9 cellular contexts compared by ENCODE assay signal in the genomic region with DNA sequence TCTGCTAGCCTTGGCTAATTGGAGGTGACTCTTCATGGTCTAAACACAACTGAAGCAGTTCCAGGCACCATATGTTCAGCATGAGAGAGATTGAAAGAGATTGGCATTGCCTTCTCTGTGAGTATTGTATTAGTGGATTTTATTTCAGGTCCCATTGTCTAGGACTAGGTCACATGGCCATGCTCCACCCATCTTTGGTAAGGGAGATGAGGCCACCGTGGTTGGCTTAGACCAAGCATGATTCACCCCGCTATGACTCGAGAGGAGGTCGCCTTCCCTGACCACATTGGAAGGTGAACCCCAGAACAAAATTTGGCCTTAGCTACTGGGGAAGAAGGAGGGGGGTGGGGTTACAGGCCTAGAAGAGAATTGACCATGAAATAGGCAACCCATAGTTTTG.
A peak's percentile ranks its signal among the peaks of the same experiment; 100 is the strongest.
DNase-seq lines count a peak whose midpoint lies in the region; ATAC-seq, FAIRE-seq and TF ChIP-seq lines count a peak whose summit lies in the region.
"Had no signal": no experiment of that assay in that cellular context is flagged by ENCODE, and none has a peak within 500 bp of the region (broad histone marks: within the 10 kb centered on the region; RNA-seq: fewer than 3 reads in every experiment).

No MANE protein-coding gene starts in this region.

- H3K18ac ChIP-seq in mesendoderm (ENCODE audit: low read length), result no peak overlapping the region

- H2BK5ac ChIP-seq in mesendoderm (ENCODE audit: low read length), result no peak overlapping the region

- H3K56ac ChIP-seq in mesendoderm (ENCODE audit: low read length), result no peak overlapping the region

- FAIRE-seq in HTR-8/SVneo (lab: Jason Lieb, UNC), result no peak

- H3K9ac ChIP-seq in mesendoderm (ENCODE audit: low read length), result no peak overlapping the region

- no peak overlapping the region for H2BK120ac ChIP-seq in mesendoderm (ENCODE audit: low read depth, low read length)

- no peaks in the 10 kb centered on the region for H3K4me1 ChIP-seq in osteoblast (ENCODE audit: insufficient read depth, low read length)
- no peaks in the 10 kb centered on the region for H3K4me1 ChIP-seq in mesendoderm (ENCODE audit: control insufficient read depth, low read depth, low read length)

- no peak overlapping the region for H3K23ac ChIP-seq in mesendoderm (ENCODE audit: low read length)

- intact Hi-C loops in activated CD8-positive, alpha-beta T cell treated with anti-CD3 and anti-CD28 coated beads for 36 hours (cut with micrococcal nuclease), result no loop called here

- no peaks in the 10 kb centered on the region for H3K27me3 Mint-ChIP-seq in activated CD8-positive, alpha-beta T cell treated with anti-CD3 and anti-CD28 coated beads for 36 hours

- DNase-seq in EL, result peak; percentile 37
- peak; percentile 23 for DNase-seq in HTR-8/SVneo (ENCODE audit: insufficient read length, low spot score)
- DNase-seq in activated CD8-positive, alpha-beta T cell treated with anti-CD3 and anti-CD28 coated beads for 36 hours, result peak; percentile 65
- DNase-seq in osteoblast (ENCODE audit: insufficient read length, low spot score, missing footprints), result peak; percentile 85
- no peak for DNase-seq in mesendoderm
- DNase-seq in NAMALWA (ENCODE audit: low spot score), result no peak
- DNase-seq: NCI-H2107 had no signal

- H3K9me3 ChIP-seq in osteoblast (ENCODE audit: low read depth, low read length), result no peaks in the 10 kb centered on the region

- H3K9me3 Mint-ChIP-seq in activated CD8-positive, alpha-beta T cell treated with anti-CD3 and anti-CD28 coated beads for 36 hours, result no peaks in the 10 kb centered on the region

- H3K36me3 Mint-ChIP-seq in activated CD8-positive, alpha-beta T cell treated with anti-CD3 and anti-CD28 coated beads for 36 hours (ENCODE audit: low read depth), result no peaks in the 10 kb centered on the region

- no peak overlapping the region for H3K4me3 Mint-ChIP-seq in activated CD8-positive, alpha-beta T cell treated with anti-CD3 and anti-CD28 coated beads for 36 hours

- no peak for TF ChIP-seq CTCF in activated CD8-positive, alpha-beta T cell treated with anti-CD3 and anti-CD28 coated beads for 36 hours (IDR thresholded peaks at IDR 0.05)
- no peak for TF ChIP-seq CTCF in osteoblast (IDR thresholded peaks at IDR 0.05; ENCODE audit: extremely low read depth, low read depth, low read length)

- H3K36me3 ChIP-seq in osteoblast (ENCODE audit: insufficient read depth, low read length) (no peaks in the 10 kb centered on the region), mesendoderm (ENCODE audit: control insufficient read depth, insufficient read depth, low read length) (no peaks in the 10 kb centered on the region)

- ATAC-seq in activated CD8-positive, alpha-beta T cell treated with anti-CD3 and anti-CD28 coated beads for 36 hours, result peak; percentile 93
- ATAC-seq in HG03175 (IDR thresholded peaks at IDR 0.05; ENCODE audit: unreplicated experiment) (no peak), SK-N-SH treated with all-trans-retinoic acid at 6 μM for 48 hours (no peak)

- H2AK5ac ChIP-seq in mesendoderm (ENCODE audit: low read length), result no peak overlapping the region

- H3K4me3 ChIP-seq in osteoblast (ENCODE audit: insufficient read depth, low read length) (no peak overlapping the region), mesendoderm (ENCODE audit: low read length) (no peak overlapping the region)

- no CpG with 5 or more reads among the region's 4 CpGs for WGBS in mesendoderm (ENCODE audit: extremely low coverage, insufficient coverage, low lambda C conversion rate)

- H3K4me2 ChIP-seq in osteoblast (ENCODE audit: insufficient read depth, low read length) (no peak overlapping the region), mesendoderm (ENCODE audit: low read length) (no peak overlapping the region)

- H3K27me3 ChIP-seq in osteoblast (ENCODE audit: insufficient read depth, low read length), result no peaks in the 10 kb centered on the region
- no peaks in the 10 kb centered on the region for H3K27me3 ChIP-seq in mesendoderm (ENCODE audit: insufficient read depth, low read length, poor library complexity)

- H4K20me1 ChIP-seq in osteoblast (ENCODE audit: insufficient read depth, low read length), result no peaks in the 10 kb centered on the region

- H3K79me2 ChIP-seq in osteoblast (ENCODE audit: insufficient read depth, low read length) (no peaks in the 10 kb centered on the region), mesendoderm (ENCODE audit: control insufficient read depth, insufficient read depth, low read length) (no peaks in the 10 kb centered on the region)

- no peaks in the 10 kb centered on the region for H3K79me1 ChIP-seq in mesendoderm (ENCODE audit: low read length)

- no peak overlapping the region for H4K8ac ChIP-seq in mesendoderm (ENCODE audit: low read depth, low read length)

- H3K4me1 Mint-ChIP-seq in activated CD8-positive, alpha-beta T cell treated with anti-CD3 and anti-CD28 coated beads for 36 hours (ENCODE audit: low read depth), result peaks cover 10% of the 10 kb centered on the region

- H2BK15ac ChIP-seq in mesendoderm (replicated peaks; ENCODE audit: low read depth), result no peak overlapping the region

- no peak overlapping the region for H3K4ac ChIP-seq in mesendoderm (ENCODE audit: low read depth, low read length)

- H3K27ac ChIP-seq in osteoblast (ENCODE audit: low read depth, low read length) (no peak overlapping the region), mesendoderm (ENCODE audit: low read depth, low read length) (no peak overlapping the region)

- H4K5ac ChIP-seq in mesendoderm (ENCODE audit: low read length), result no peak overlapping the region

- H2AFZ ChIP-seq in osteoblast (ENCODE audit: low read length), result no peak overlapping the region

- no peak overlapping the region for H3K27ac Mint-ChIP-seq in activated CD8-positive, alpha-beta T cell treated with anti-CD3 and anti-CD28 coated beads for 36 hours

- POLR2A ChIA-PET in activated CD8-positive, alpha-beta T cell treated with anti-CD3 and anti-CD28 coated beads for 36 hours (lab: Charles Lee), result no interaction called here

- CTCF ChIA-PET in activated CD8-positive, alpha-beta T cell treated with anti-CD3 and anti-CD28 coated beads for 36 hours (lab: Charles Lee), result no interaction called here

TF ChIP-seq in SK-N-SH treated with all-trans-retinoic acid at 6 μM for 48 hours, 23 proteins besides CTCF, POLR2A, EP300 and RAD21 (continues in another document):
- TF ChIP-seq CSDC2 (CRISPR knock-in tag; IDR thresholded peaks at IDR 0.05), result no peak
- TF ChIP-seq, protein P1, sequence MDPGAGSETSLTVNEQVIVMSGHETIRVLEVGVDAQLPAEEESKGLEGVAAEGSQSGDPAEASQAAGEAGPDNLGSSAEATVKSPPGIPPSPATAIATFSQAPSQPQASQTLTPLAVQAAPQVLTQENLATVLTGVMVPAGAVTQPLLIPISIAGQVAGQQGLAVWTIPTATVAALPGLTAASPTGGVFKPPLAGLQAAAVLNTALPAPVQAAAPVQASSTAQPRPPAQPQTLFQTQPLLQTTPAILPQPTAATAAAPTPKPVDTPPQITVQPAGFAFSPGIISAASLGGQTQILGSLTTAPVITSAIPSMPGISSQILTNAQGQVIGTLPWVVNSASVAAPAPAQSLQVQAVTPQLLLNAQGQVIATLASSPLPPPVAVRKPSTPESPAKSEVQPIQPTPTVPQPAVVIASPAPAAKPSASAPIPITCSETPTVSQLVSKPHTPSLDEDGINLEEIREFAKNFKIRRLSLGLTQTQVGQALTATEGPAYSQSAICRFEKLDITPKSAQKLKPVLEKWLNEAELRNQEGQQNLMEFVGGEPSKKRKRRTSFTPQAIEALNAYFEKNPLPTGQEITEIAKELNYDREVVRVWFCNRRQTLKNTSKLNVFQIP (CRISPR knock-in tag; IDR thresholded peaks at IDR 0.05; ENCODE audit: borderline replicate concordance, low read depth), result no peak
- no peak for TF ChIP-seq BACH2 (CRISPR knock-in tag; IDR thresholded peaks at IDR 0.05; ENCODE audit: borderline replicate concordance)
- TF ChIP-seq, protein P2, sequence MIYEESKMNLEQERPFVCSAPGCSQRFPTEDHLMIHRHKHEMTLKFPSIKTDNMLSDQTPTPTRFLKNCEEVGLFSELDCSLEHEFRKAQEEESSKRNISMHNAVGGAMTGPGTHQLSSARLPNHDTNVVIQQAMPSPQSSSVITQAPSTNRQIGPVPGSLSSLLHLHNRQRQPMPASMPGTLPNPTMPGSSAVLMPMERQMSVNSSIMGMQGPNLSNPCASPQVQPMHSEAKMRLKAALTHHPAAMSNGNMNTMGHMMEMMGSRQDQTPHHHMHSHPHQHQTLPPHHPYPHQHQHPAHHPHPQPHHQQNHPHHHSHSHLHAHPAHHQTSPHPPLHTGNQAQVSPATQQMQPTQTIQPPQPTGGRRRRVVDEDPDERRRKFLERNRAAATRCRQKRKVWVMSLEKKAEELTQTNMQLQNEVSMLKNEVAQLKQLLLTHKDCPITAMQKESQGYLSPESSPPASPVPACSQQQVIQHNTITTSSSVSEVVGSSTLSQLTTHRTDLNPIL (CRISPR knock-in tag; IDR thresholded peaks at IDR 0.05; ENCODE audit: low read depth), result no peak
- TF ChIP-seq ZFP3 (CRISPR knock-in tag; IDR thresholded peaks at IDR 0.05), result no peak
- TF ChIP-seq RARB (CRISPR knock-in tag; IDR thresholded peaks at IDR 0.05), result no peak
- TF ChIP-seq TCF4 (CRISPR knock-in tag; IDR thresholded peaks at IDR 0.05; ENCODE audit: borderline replicate concordance), result no peak
- TF ChIP-seq, protein P3, sequence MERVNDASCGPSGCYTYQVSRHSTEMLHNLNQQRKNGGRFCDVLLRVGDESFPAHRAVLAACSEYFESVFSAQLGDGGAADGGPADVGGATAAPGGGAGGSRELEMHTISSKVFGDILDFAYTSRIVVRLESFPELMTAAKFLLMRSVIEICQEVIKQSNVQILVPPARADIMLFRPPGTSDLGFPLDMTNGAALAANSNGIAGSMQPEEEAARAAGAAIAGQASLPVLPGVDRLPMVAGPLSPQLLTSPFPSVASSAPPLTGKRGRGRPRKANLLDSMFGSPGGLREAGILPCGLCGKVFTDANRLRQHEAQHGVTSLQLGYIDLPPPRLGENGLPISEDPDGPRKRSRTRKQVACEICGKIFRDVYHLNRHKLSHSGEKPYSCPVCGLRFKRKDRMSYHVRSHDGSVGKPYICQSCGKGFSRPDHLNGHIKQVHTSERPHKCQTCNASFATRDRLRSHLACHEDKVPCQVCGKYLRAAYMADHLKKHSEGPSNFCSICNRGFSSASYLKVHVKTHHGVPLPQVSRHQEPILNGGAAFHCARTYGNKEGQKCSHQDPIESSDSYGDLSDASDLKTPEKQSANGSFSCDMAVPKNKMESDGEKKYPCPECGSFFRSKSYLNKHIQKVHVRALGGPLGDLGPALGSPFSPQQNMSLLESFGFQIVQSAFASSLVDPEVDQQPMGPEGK (CRISPR knock-in tag; IDR thresholded peaks at IDR 0.05; ENCODE audit: borderline replicate concordance), result no peak
- TF ChIP-seq ISL1 (CRISPR knock-in tag; IDR thresholded peaks at IDR 0.05), result no peak

Comparison
In these comparisons a context has a peak if more than half of its experiments do, and no peak if none do; other contexts are left out.
1. DNase-seq: peak in EL (single experiment), HTR-8/SVneo (single experiment), activated CD8-positive, alpha-beta T cell treated with anti-CD3 and anti-CD28 coated beads for 36 hours (single experiment) and osteoblast (single experiment); none in mesendoderm (single experiment) and NAMALWA (single experiment).